ENCODE assay signal across 8 cellular contexts in the genomic region with DNA sequence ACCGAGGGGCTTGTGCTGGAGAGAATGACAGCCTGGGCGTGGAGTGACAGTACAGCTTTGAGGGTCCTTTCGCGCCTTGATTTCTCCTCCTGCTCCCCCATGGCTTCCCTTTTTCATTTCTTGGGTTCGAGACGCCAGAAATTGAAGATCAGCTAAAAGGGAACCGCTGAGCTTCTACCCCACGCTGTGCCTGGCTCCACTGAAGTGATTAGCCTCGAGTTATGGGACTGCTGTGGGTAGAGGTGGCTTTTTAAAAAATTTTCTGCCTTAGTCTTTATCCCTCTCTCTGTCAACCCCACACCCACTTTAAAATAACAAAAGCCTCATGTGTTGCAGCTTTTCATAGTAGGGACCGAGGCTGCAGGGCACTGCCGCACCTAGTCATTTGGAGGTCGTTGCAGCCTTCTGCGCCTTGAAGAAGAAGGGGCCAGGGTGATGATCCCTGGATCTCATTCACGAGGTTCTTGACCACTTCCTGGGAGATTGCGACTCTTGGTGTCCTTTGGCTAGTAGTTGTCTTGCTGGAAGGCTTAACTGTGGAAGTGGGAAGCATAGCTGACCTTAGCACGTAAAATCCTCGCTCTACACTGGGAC. TPM values are rescaled to one million over a fixed set of nuclear protein-coding genes. Genes with fewer than 3 reads are reported as not detected.
DNase-seq lines count a peak whose midpoint lies in the region; ATAC-seq, FAIRE-seq and TF ChIP-seq lines count a peak whose summit lies in the region.

No MANE protein-coding gene starts in this region.

- no peaks in the 10 kb centered on the region for H3K9me3 ChIP-seq in BLaER1
- H3K9me3 ChIP-seq in H1 (ENCODE audit: insufficient read depth in 2 of 2, low read depth in 1 of 2, low read length in 1 of 2), result no peaks in the 10 kb centered on the region
- H3K9me3 ChIP-seq in mucosa of stomach (ENCODE audit: control insufficient read depth, low read length), result no peaks in the 10 kb centered on the region

- TF ChIP-seq RAD21 in H1 (IDR thresholded peaks at IDR 0.05 in 1 of 2, conservative IDR thresholded peaks at IDR 0.05 in 1 of 2; ENCODE audit: low read depth in 2 of 2, low read length in 2 of 2), result no peak

- no peak overlapping the region for H4K8ac ChIP-seq in H1 (ENCODE audit: extremely low read depth, insufficient read depth, low read length)

- H3K14ac ChIP-seq in H1 (ENCODE audit: insufficient read length), result no peak overlapping the region

- no peak overlapping the region for H4K91ac ChIP-seq in H1 (replicated peaks; ENCODE audit: insufficient read length, low read length)

- no peaks in the 10 kb centered on the region for H3K27me3 ChIP-seq in BLaER1
- no peaks in the 10 kb centered on the region for H3K27me3 ChIP-seq in H1 (replicated peaks in 1 of 4; ENCODE audit: control insufficient read depth in 3 of 4, extremely low read depth in 1 of 4, insufficient read depth in 3 of 4, low read length in 3 of 4)
- no peaks in the 10 kb centered on the region for H3K27me3 ChIP-seq in mucosa of stomach (ENCODE audit: control insufficient read depth, insufficient read depth, low read length)

- in situ Hi-C loops in SK-MEL-5 (cut with HindIII; ENCODE audit: low pct_unique_long_range_greater_than_20kb, low sequenced_read_pairs), result no loop called here

- 9% methylated on average over 17 of the region's 17 CpGs; no CpG with 5 or more reads in 1 of the 2 experiments for WGBS in H1 (ENCODE audit: extremely low coverage in 1 of 2, insufficient coverage in 1 of 2, insufficient read length in 1 of 2, insufficient replicate concordance in 2 of 2, low coverage in 1 of 2, low lambda C conversion rate in 2 of 2, missing lambda C conversion rate in 1 of 2), 2 experiments

- FAIRE-seq in H1 (lab: Jason Lieb, UNC), result no peak

- H3K4me2 ChIP-seq in BLaER1 (peak overlapping the region; percentile 92), H1 (ENCODE audit: insufficient read depth in 1 of 2, low read depth in 2 of 2, low read length in 2 of 2) (peak overlapping the region; percentile 86 to 94)

- no peak for TF ChIP-seq POLR2A in H1 (IDR thresholded peaks at IDR 0.05; ENCODE audit: control extremely low read depth in 1 of 2, low read depth in 2 of 2, low read length in 2 of 2)

- H3K9ac ChIP-seq in BLaER1 (peak overlapping the region; percentile 92), H1 (replicated peaks in 1 of 4; ENCODE audit: extremely low read depth in 1 of 4, low read depth in 3 of 4, low read length in 3 of 4) (peak overlapping the region; percentile 53 to 80 (median 70)), mucosa of stomach (ENCODE audit: low read length) (peak overlapping the region; percentile 91)

- no peak overlapping the region for H2BK15ac ChIP-seq in H1 (ENCODE audit: low read length)

- H2BK5ac ChIP-seq in H1 (ENCODE audit: low read depth, low read length), result peak overlapping the region; percentile 77

- H2AK5ac ChIP-seq in H1 (ENCODE audit: low read depth, low read length), result no peak overlapping the region

- H2BK120ac ChIP-seq in H1 (replicated peaks; ENCODE audit: low read depth, low read length), result no peak overlapping the region

- H3K79me2 ChIP-seq in H1 (ENCODE audit: control insufficient read depth in 1 of 2, insufficient read depth in 2 of 2, low read length in 2 of 2), result peaks cover 0 to 48% of the 10 kb centered on the region in 2 experiments; a peak in 2 of 4 replicates

- no peak overlapping the region for H4K5ac ChIP-seq in H1 (ENCODE audit: insufficient read length, low read depth, low read length)

- no peak overlapping the region for H2BK20ac ChIP-seq in H1 (ENCODE audit: low read length)

- ATAC-seq in GM21723 (IDR thresholded peaks at IDR 0.05; ENCODE audit: unreplicated experiment) (peak; percentile 1), GM18873 (IDR thresholded peaks at IDR 0.05; ENCODE audit: low FRiP score, unreplicated experiment) (no peak), GM21381 (IDR thresholded peaks at IDR 0.05; ENCODE audit: unreplicated experiment) (no peak), HG03521 (IDR thresholded peaks at IDR 0.05; ENCODE audit: unreplicated experiment) (no peak)

- no peaks in the 10 kb centered on the region for H3K79me1 ChIP-seq in H1 (ENCODE audit: low read depth, low read length)

- 0 out of 2 replicates have a peak overlapping the region, but pooled peaks have one; percentile 55 for H2BK12ac ChIP-seq in H1 (ENCODE audit: low read depth, low read length)

- CTCF ChIA-PET in H1 (lab: Charles Lee; ENCODE audit: partially characterized antibody), result interaction anchor here (0.6 to 2.1 kb wide), 5 partner anchors 18 to 440 kb away, joined by 3 to 8 read pairs (median 4); no protein-coding TSS in a partner anchor

- H3K4me1 ChIP-seq in BLaER1, result peaks cover 33% of the 10 kb centered on the region
- peaks cover 0 to 3% (median under 1%) of the 10 kb centered on the region in 4 experiments; a peak in 2 of 7 replicates for H3K4me1 ChIP-seq in H1 (replicated peaks in 1 of 4; ENCODE audit: control insufficient read depth in 3 of 4, insufficient read depth in 4 of 4, low read length in 3 of 4)
- H3K4me1 ChIP-seq in mucosa of stomach (ENCODE audit: control insufficient read depth, insufficient read depth, low read length), result no peaks in the 10 kb centered on the region

- H3K4ac ChIP-seq in H1 (replicated peaks; ENCODE audit: insufficient read length, low read depth, low read length), result no peak overlapping the region

- H3K18ac ChIP-seq in H1 (ENCODE audit: extremely low read depth, low read length), result no peak overlapping the region; the same call in 1 of the 2 replicates

- H2AFZ ChIP-seq in H1 (ENCODE audit: low read length), result peak overlapping the region; percentile 97

- no peak overlapping the region for H3K23ac ChIP-seq in H1 (ENCODE audit: insufficient read length)

- no peak for TF ChIP-seq EP300 in H1 (IDR thresholded peaks at IDR 0.05; ENCODE audit: borderline replicate concordance in 1 of 2, low read depth in 2 of 2, low read length in 2 of 2)

- peaks cover 11% of the 10 kb centered on the region; the same call in 1 of the 2 replicates for H3K36me3 ChIP-seq in BLaER1
- H3K36me3 ChIP-seq in H1 (ENCODE audit: control insufficient read depth in 2 of 4, insufficient read depth in 4 of 4, low read length in 3 of 4), result no peaks in the 10 kb centered on the region
- H3K36me3 ChIP-seq in mucosa of stomach (ENCODE audit: control insufficient read depth, insufficient read depth, low read length), result no peaks in the 10 kb centered on the region

- peak overlapping the region; percentile 91 for H3K27ac ChIP-seq in BLaER1
- peak overlapping the region; percentile 65 for H3K27ac ChIP-seq in H1 (ENCODE audit: low read depth, low read length)

- DNase-seq in SK-MEL-5 (ENCODE audit: low read depth, low spot score), result peak; percentile 53
- DNase-seq in H1 (ENCODE audit: low read depth in 1 of 2, low spot score in 2 of 2), result no peak

- POLR2A ChIA-PET in H1 (lab: Charles Lee; ENCODE audit: partially characterized antibody), result interaction anchor here (0.9 to 2.1 kb wide), 14 partner anchors 9 to 366 kb away, joined by 3 to 10 read pairs (median 5); a partner anchor contains a TSS

- H3K23me2 ChIP-seq in H1 (ENCODE audit: low read depth, low read length), result peaks cover 4% of the 10 kb centered on the region

- H3K4me3 ChIP-seq in BLaER1 (peak overlapping the region; percentile 87), H1 (ENCODE audit: extremely low read depth in 1 of 4, insufficient read depth in 2 of 4, low read depth in 3 of 4, low read length in 4 of 4) (peak overlapping the region; percentile 84 to 96 (median 90)), mucosa of stomach (ENCODE audit: low read length) (peak overlapping the region; percentile 81)

- no peak for TF ChIP-seq CTCF in H1 (IDR thresholded peaks at IDR 0.05; ENCODE audit: control extremely low read depth in 1 of 3, insufficient read depth in 1 of 3, low read depth in 1 of 3, low read length in 3 of 3)

- H4K20me1 ChIP-seq in BLaER1 (peaks cover 12% of the 10 kb centered on the region; the same call in 1 of the 2 replicates), H1 (replicated peaks in 1 of 2; ENCODE audit: control insufficient read depth in 1 of 2, insufficient read depth in 2 of 2, low read length in 2 of 2) (no peaks in the 10 kb centered on the region)

- no peak overlapping the region for H3K56ac ChIP-seq in H1 (replicated peaks; ENCODE audit: insufficient read length, low read depth, low read length)

TF ChIP-seq in H1, 55 proteins besides CTCF, POLR2A, EP300 and RAD21 (continues in another document):
- TF ChIP-seq CEBPB (IDR thresholded peaks at IDR 0.05; ENCODE audit: low read depth, low read length) (no peak), ASH2L (IDR thresholded peaks at IDR 0.05; ENCODE audit: low read length) (no peak), SAP30 (IDR thresholded peaks at IDR 0.05; ENCODE audit: insufficient read depth, insufficient replicate concordance, low read length) (peak; percentile 95), SIX5 (IDR thresholded peaks at IDR 0.05; ENCODE audit: low read depth, low read length) (no peak), TAF7 (optimal IDR thresholded peaks at IDR 0.05; ENCODE audit: borderline replicate concordance, low read depth, low read length) (no peak)

RNA-seq across cellular contexts. Expression of a gene that starts 0.6 kb away (rescaled TPM):
- total RNA-seq in SK-MEL-5 (2014; rRNA removed; shearing (Covaris generic)), result 67.6 and 77.6 TPM in 2 replicates
- 31.5 and 40.0 TPM in 2 replicates for polyA plus RNA-seq in SK-MEL-5 (2015; cell fraction: cytosol; rRNA removed)
- 116 and 149 TPM in 2 replicates for polyA plus RNA-seq in SK-MEL-5 (2015; cell fraction: nucleus; rRNA removed)
- total RNA-seq in H1 (2021; fragmentation: NEBNext Ultra II Directional; extraction: Animal tissue kit (Norgen Biotek cat#: 25700)), result 39.1 and 46.6 TPM in 2 replicates
- polyA plus RNA-seq in H1 (2011; rRNA removed), result 8.4 and 14.8 TPM in 2 replicates
- 14.2 TPM for polyA plus RNA-seq in H1 (2011; cell fraction: cytosol; rRNA removed)
- 12.1 TPM for polyA plus RNA-seq in H1 (2011; cell fraction: nucleus; rRNA removed)
- polyA plus RNA-seq in H1 (2012, experiment 1 of 2), result 8.8 to 18.2 TPM (median 14.0 TPM) in 4 replicates
- 2.0 TPM for polyA plus RNA-seq in H1 (2012, experiment 2 of 2)
- polyA plus RNA-seq in H1 (2013, experiment 1 of 2), result 22.3 TPM
- 24.0 TPM for polyA plus RNA-seq in H1 (2013, experiment 2 of 2)
- polyA minus RNA-seq in H1 (2011; rRNA and poly(A)+ RNA removed), result 27.0 and 35.2 TPM in 2 replicates
- polyA minus RNA-seq in H1 (2011; cell fraction: cytosol; rRNA and poly(A)+ RNA removed), result 33.0 TPM
- 93.0 TPM for polyA minus RNA-seq in H1 (2011; cell fraction: nucleus; rRNA and poly(A)+ RNA removed)

RNA-seq across cellular contexts. Expression of a gene that starts 0.8 kb away (rescaled TPM):
- 6.9 TPM in 2 replicates for total RNA-seq in SK-MEL-5 (2014; rRNA removed; shearing (Covaris generic))
- 2.3 and 3.7 TPM in 2 replicates for polyA plus RNA-seq in SK-MEL-5 (2015; cell fraction: cytosol; rRNA removed)
- 9.6 and 29.8 TPM in 2 replicates for polyA plus RNA-seq in SK-MEL-5 (2015; cell fraction: nucleus; rRNA removed)
- total RNA-seq in H1 (2021; fragmentation: NEBNext Ultra II Directional; extraction: Animal tissue kit (Norgen Biotek cat#: 25700)), result 7.0 and 7.1 TPM in 2 replicates
- 0.77 and 1.9 TPM in 2 replicates for polyA plus RNA-seq in H1 (2011; rRNA removed)
- 2.5 TPM for polyA plus RNA-seq in H1 (2011; cell fraction: cytosol; rRNA removed)
- 1.2 TPM for polyA plus RNA-seq in H1 (2011; cell fraction: nucleus; rRNA removed)
- 2.3 to 6.4 TPM (median 3.1 TPM) in 4 replicates for polyA plus RNA-seq in H1 (2012, experiment 1 of 2)
- 0.76 TPM for polyA plus RNA-seq in H1 (2012, experiment 2 of 2)
- polyA plus RNA-seq in H1 (2013, experiment 1 of 2), result 4.4 TPM
- polyA plus RNA-seq in H1 (2013, experiment 2 of 2), result 5.4 TPM
- 3.1 and 4.9 TPM in 2 replicates for polyA minus RNA-seq in H1 (2011; rRNA and poly(A)+ RNA removed)
- 1.3 TPM for polyA minus RNA-seq in H1 (2011; cell fraction: cytosol; rRNA and poly(A)+ RNA removed)
- polyA minus RNA-seq in H1 (2011; cell fraction: nucleus; rRNA and poly(A)+ RNA removed), result 12.8 TPM
